ENCODE assay signal across 25 cellular contexts in genomic region chr18:32138332-32138731, GRCh38. TPM values are rescaled to one million over a fixed set of nuclear protein-coding genes. Genes with fewer than 3 reads are reported as not detected.
DNase-seq lines count a peak whose midpoint lies in the region; ATAC-seq, FAIRE-seq and TF ChIP-seq lines count a peak whose summit lies in the region.
"Had no signal": no experiment of that assay in that cellular context is flagged by ENCODE, and none has a peak within 500 bp of the region (broad histone marks: within the 10 kb centered on the region; RNA-seq: fewer than 3 reads in every experiment).

No MANE protein-coding gene starts in this region.

- TF ChIP-seq POLR2A in HepG2 (IDR thresholded peaks at IDR 0.05; ENCODE audit: insufficient read depth in 1 of 2, low read depth in 2 of 2, low read length in 2 of 2) (no peak), right lobe of liver (IDR thresholded peaks at IDR 0.05) (no peak)

- BruUV-seq in HepG2 (replicated peaks; lab: Mats Ljungman, UMichigan) = no TSS peak

- CTCF ChIA-PET in HepG2 (lab: Yijun Ruan, JAX; ENCODE audit: low intra/inter-chr PET ratio, low total read pairs) (no interaction called here), T-cell (lab: Charles Lee) (no interaction called here)

- no peak for TF ChIP-seq RAD21 in HepG2 (CRISPR knock-in tag; IDR thresholded peaks at IDR 0.05)

- H3K36me3 ChIP-seq in HepG2 (replicated peaks in 1 of 2; ENCODE audit: control insufficient read depth in 1 of 2, insufficient read depth in 2 of 2, low read length in 2 of 2) (no peaks in the 10 kb centered on the region), right lobe of liver (no peaks in the 10 kb centered on the region), GM23338 (ENCODE audit: insufficient read depth) (no peaks in the 10 kb centered on the region)
- H3K36me3 ChIP-seq: WERI-Rb-1 had no signal

- peaks cover 3% of the 10 kb centered on the region for H3K36me3 Mint-ChIP-seq in T-cell
- peaks cover 16% of the 10 kb centered on the region for H3K36me3 Mint-ChIP-seq in activated naive CD8-positive, alpha-beta T cell treated with anti-CD3 and anti-CD28 coated beads, Interleukin-2, amount 10 ng/mL, durations not matched to agents 7 days and 5 days
- H3K36me3 Mint-ChIP-seq in GM23338 (ENCODE audit: low read depth) = no peaks in the 10 kb centered on the region; the same call in 2 of the 3 replicates
- H3K36me3 Mint-ChIP-seq: memory B cell had no signal

- no peaks in the 10 kb centered on the region for H3K79me2 ChIP-seq in HepG2 (ENCODE audit: insufficient read depth, low read length)
- H3K79me2 ChIP-seq in GM23338 (replicated peaks; ENCODE audit: insufficient read depth) = no peaks in the 10 kb centered on the region

- H3F3A ChIP-seq in GM23338 (replicated peaks; ENCODE audit: low read depth) = no peaks in the 10 kb centered on the region

- H3K9me3 Mint-ChIP-seq in T-cell (no peaks in the 10 kb centered on the region), GM23338 (peaks cover 4% of the 10 kb centered on the region; the same call in 2 of the 3 replicates)
- no peaks in the 10 kb centered on the region for H3K9me3 Mint-ChIP-seq in activated naive CD8-positive, alpha-beta T cell treated with anti-CD3 and anti-CD28 coated beads, Interleukin-2, amount 10 ng/mL, durations not matched to agents 7 days and 5 days
- H3K9me3 Mint-ChIP-seq in stimulated activated naive CD8-positive, alpha-beta T cell treated with anti-CD3 and anti-CD28 coated beads, Interleukin-15, amount 100 ng/mL, for 72 hours = no peaks in the 10 kb centered on the region
- H3K9me3 Mint-ChIP-seq: dendritic cell treated with granulocyte-macrophage colony-stimulating factor and Interleukin-4, amounts not matched to agents 40 ng/mL and 50 ng/mL, for 4 days; memory B cell had no signal

- WGBS in HepG2 (ENCODE audit: low lambda C conversion rate) = 100% methylated on average over 1 of the region's 1 CpG
- 29% methylated on average over 1 of the region's 1 CpG for WGBS in right lobe of liver (ENCODE audit: insufficient coverage, low coverage, low lambda C conversion rate, missing lambda C conversion rate)

- no peak overlapping the region for H3K9ac ChIP-seq in HepG2 (ENCODE audit: insufficient read depth, low read depth, low read length)

- H2AFZ ChIP-seq in HepG2 (ENCODE audit: low read length) = no peak overlapping the region
- no peak overlapping the region for H2AFZ ChIP-seq in GM23338

- H3K4me2 ChIP-seq in HepG2 (ENCODE audit: low read depth, low read length) (no peak overlapping the region), GM23338 (no peak overlapping the region)
- H3K4me2 ChIP-seq: smooth muscle cell had no signal

- FAIRE-seq in HepG2 (lab: Jason Lieb, UNC) = no peak
- FAIRE-seq: endometrium, HTR-8/SVneo had no signal

- no peaks in the 10 kb centered on the region for H3K9me3 ChIP-seq in HepG2 (ENCODE audit: low read length)
- H3K9me3 ChIP-seq in right lobe of liver = no peaks in the 10 kb centered on the region

- H3K27me3 ChIP-seq in HepG2 (ENCODE audit: control insufficient read depth in 1 of 2, insufficient read depth in 2 of 2, low read length in 2 of 2) (no peaks in the 10 kb centered on the region), right lobe of liver (no peaks in the 10 kb centered on the region), GM23338 (ENCODE audit: insufficient read depth) (no peaks in the 10 kb centered on the region)

- H3K9me2 ChIP-seq in GM23338 (ENCODE audit: insufficient read depth) = no peaks in the 10 kb centered on the region

- ATAC-seq in HepG2 (peak; percentile 24; the same call in 1 of the 3 replicates), right lobe of liver (no peak), T-cell (replicated peaks in 1 of 4) (peak in 3 of 4 experiments; percentile 38 to 47 (median 42)), GM23338 (no peak)
- peak; percentile 92 for ATAC-seq in activated naive CD8-positive, alpha-beta T cell treated with anti-CD3 and anti-CD28 coated beads, Interleukin-2, amount 10 ng/mL, durations not matched to agents 7 days and 5 days (ENCODE audit: low read depth)
- peak; percentile 65 for ATAC-seq in stimulated activated naive CD8-positive, alpha-beta T cell treated with anti-CD3 and anti-CD28 coated beads, Interleukin-15, amount 100 ng/mL, for 72 hours
- ATAC-seq: left colon; Panc1; stimulated activated naive B cell treated with anti-CD40 and anti-IgM and Interleukin-4, amounts not matched to agents 10 μg/mL and 1 μg/mL and 100 μg/mL, for 72 hours had no signal

- peak overlapping the region; percentile 15 to 85 for H3K27ac Mint-ChIP-seq in T-cell
- H3K27ac Mint-ChIP-seq in activated naive CD8-positive, alpha-beta T cell treated with anti-CD3 and anti-CD28 coated beads, Interleukin-2, amount 10 ng/mL, durations not matched to agents 7 days and 5 days = peak overlapping the region; percentile 57
- H3K27ac Mint-ChIP-seq in stimulated activated naive CD8-positive, alpha-beta T cell treated with anti-CD3 and anti-CD28 coated beads, Interleukin-15, amount 100 ng/mL, for 72 hours = no peak overlapping the region
- no peak overlapping the region for H3K27ac Mint-ChIP-seq in GM23338
- H3K27ac Mint-ChIP-seq: CD14-positive monocyte; dendritic cell treated with granulocyte-macrophage colony-stimulating factor and Interleukin-4, amounts not matched to agents 40 ng/mL and 50 ng/mL, for 4 days; memory B cell; stimulated activated naive B cell treated with anti-CD40 and anti-IgM and Interleukin-4, amounts not matched to agents 10 μg/mL and 1 μg/mL and 100 μg/mL, for 72 hours had no signal

- H3K4me3 ChIP-seq in HepG2 (replicated peaks in 1 of 3; ENCODE audit: insufficient read depth in 1 of 3, low read depth in 2 of 3, low read length in 3 of 3) (no peak overlapping the region), right lobe of liver (no peak overlapping the region), GM23338 (no peak overlapping the region)
- H3K4me3 ChIP-seq: smooth muscle cell had no signal

- H3K4me3 Mint-ChIP-seq in T-cell = no peak overlapping the region
- no peak overlapping the region for H3K4me3 Mint-ChIP-seq in activated naive CD8-positive, alpha-beta T cell treated with anti-CD3 and anti-CD28 coated beads, Interleukin-2, amount 10 ng/mL, durations not matched to agents 7 days and 5 days
- H3K4me3 Mint-ChIP-seq in stimulated activated naive CD8-positive, alpha-beta T cell treated with anti-CD3 and anti-CD28 coated beads, Interleukin-15, amount 100 ng/mL, for 72 hours = no peak overlapping the region
- no peak overlapping the region for H3K4me3 Mint-ChIP-seq in GM23338
- H3K4me3 Mint-ChIP-seq: CD14-positive monocyte; dendritic cell treated with granulocyte-macrophage colony-stimulating factor and Interleukin-4, amounts not matched to agents 40 ng/mL and 50 ng/mL, for 4 days; memory B cell; stimulated activated naive B cell treated with anti-CD40 and anti-IgM and Interleukin-4, amounts not matched to agents 10 μg/mL and 1 μg/mL and 100 μg/mL, for 72 hours had no signal

- H3K4me1 ChIP-seq in HepG2 (ENCODE audit: insufficient read depth, low read length) = no peaks in the 10 kb centered on the region
- no peaks in the 10 kb centered on the region for H3K4me1 ChIP-seq in right lobe of liver
- H3K4me1 ChIP-seq in GM23338 (ENCODE audit: insufficient read depth) = no peaks in the 10 kb centered on the region

- TF ChIP-seq EP300 in HepG2 (IDR thresholded peaks at IDR 0.05; ENCODE audit: low read depth in 2 of 2, low read length in 2 of 2) = no peak
- no peak for TF ChIP-seq EP300 in HepG2 (CRISPR knock-in tag; IDR thresholded peaks at IDR 0.05; ENCODE audit: borderline replicate concordance)

- DNase-seq in HepG2 (ENCODE audit: low spot score) (no peak), right lobe of liver (no peak), T-cell (peak in 3 of 34 experiments; percentile 7 to 16 (median 9)), occipital lobe (lab: John Stamatoyannopoulos, UW) (no peak), GM23338 (ENCODE audit: low spot score) (no peak), globus pallidus (ENCODE audit: low spot score) (no peak)
- DNase-seq in activated naive CD8-positive, alpha-beta T cell treated with anti-CD3 and anti-CD28 coated beads, Interleukin-2, amount 10 ng/mL, durations not matched to agents 7 days and 5 days = no peak
- no peak for DNase-seq in stimulated activated naive CD8-positive, alpha-beta T cell treated with anti-CD3 and anti-CD28 coated beads, Interleukin-15, amount 100 ng/mL, for 72 hours
- DNase-seq: DMS53; left colon; NCI-H1092 treated with DMSO at 0.1 percent for 48 hours; NCI-H2029 treated with DMSO at 0.1 percent for 48 hours; NCI-H446; stimulated activated naive B cell treated with anti-CD40 and anti-IgM and Interleukin-4, amounts not matched to agents 10 μg/mL and 1 μg/mL and 100 μg/mL, for 72 hours; WERI-Rb-1 had no signal

- POLR2A ChIA-PET in HepG2 (lab: Yijun Ruan, JAX) = no interaction called here
- POLR2A ChIA-PET in T-cell (lab: Charles Lee) = interaction anchor here in 1 of 2 donors (0.5 to 0.6 kb wide), 2 partner anchors 15 to 28 kb away, joined by 3 read pairs; no protein-coding TSS in a partner anchor
- POLR2A ChIA-PET in activated naive CD8-positive, alpha-beta T cell treated with anti-CD3 and anti-CD28 coated beads, Interleukin-2, amount 10 ng/mL, durations not matched to agents 7 days and 5 days (lab: Charles Lee) = no interaction called here

- H3K4me1 Mint-ChIP-seq in T-cell = peaks cover 7 to 8% (median 7%) of the 10 kb centered on the region in 3 donors
- H3K4me1 Mint-ChIP-seq in activated naive CD8-positive, alpha-beta T cell treated with anti-CD3 and anti-CD28 coated beads, Interleukin-2, amount 10 ng/mL, durations not matched to agents 7 days and 5 days = peaks cover 7% of the 10 kb centered on the region
- peaks cover 8% of the 10 kb centered on the region for H3K4me1 Mint-ChIP-seq in stimulated activated naive CD8-positive, alpha-beta T cell treated with anti-CD3 and anti-CD28 coated beads, Interleukin-15, amount 100 ng/mL, for 72 hours
- no peaks in the 10 kb centered on the region; the same call in 2 of the 3 replicates for H3K4me1 Mint-ChIP-seq in GM23338
- H3K4me1 Mint-ChIP-seq: CD14-positive monocyte; memory B cell; stimulated activated naive B cell treated with anti-CD40 and anti-IgM and Interleukin-4, amounts not matched to agents 10 μg/mL and 1 μg/mL and 100 μg/mL, for 72 hours had no signal

- no peak for TF ChIP-seq CTCF in HepG2 (CRISPR knock-in tag; IDR thresholded peaks at IDR 0.05)
- TF ChIP-seq CTCF in right lobe of liver (IDR thresholded peaks at IDR 0.05) = no peak
- TF ChIP-seq CTCF in GM23338 (conservative IDR thresholded peaks at IDR 0.05; ENCODE audit: low read depth in 2 of 2) = no peak

- H3K27ac ChIP-seq in HepG2 (ENCODE audit: extremely low read length, insufficient read depth, low read length) (no peak overlapping the region), right lobe of liver (no peak overlapping the region), GM23338 (ENCODE audit: low read depth) (no peak overlapping the region)
- H3K27ac ChIP-seq: WERI-Rb-1 had no signal

- H3K27me3 Mint-ChIP-seq in T-cell (no peaks in the 10 kb centered on the region), GM23338 (ENCODE audit: insufficient read depth, low read depth, poor library complexity) (peaks cover 2% of the 10 kb centered on the region)
- peaks cover under 1% of the 10 kb centered on the region for H3K27me3 Mint-ChIP-seq in activated naive CD8-positive, alpha-beta T cell treated with anti-CD3 and anti-CD28 coated beads, Interleukin-2, amount 10 ng/mL, durations not matched to agents 7 days and 5 days
- no peaks in the 10 kb centered on the region for H3K27me3 Mint-ChIP-seq in stimulated activated naive CD8-positive, alpha-beta T cell treated with anti-CD3 and anti-CD28 coated beads, Interleukin-15, amount 100 ng/mL, for 72 hours
- H3K27me3 Mint-ChIP-seq: dendritic cell treated with granulocyte-macrophage colony-stimulating factor and Interleukin-4, amounts not matched to agents 40 ng/mL and 50 ng/mL, for 4 days; memory B cell; stimulated activated naive B cell treated with anti-CD40 and anti-IgM and Interleukin-4, amounts not matched to agents 10 μg/mL and 1 μg/mL and 100 μg/mL, for 72 hours had no signal

- intact Hi-C loops in HepG2 (cut with micrococcal nuclease; ENCODE audit: unreplicated experiment) = no loop called here
- intact Hi-C loops in right lobe of liver (cut with DNase I) = no loop called here

- H4K20me1 ChIP-seq in HepG2 (ENCODE audit: insufficient read depth, low read length) (no peaks in the 10 kb centered on the region), GM23338 (replicated peaks; ENCODE audit: insufficient read depth) (no peaks in the 10 kb centered on the region)

- in situ Hi-C loops in HepG2 (cut with HindIII; ENCODE audit: extremely low pct_ligation_motif_present, low pct_unique_long_range_greater_than_20kb) = no loop called here

RNA-seq across cellular contexts. Expression of gene RNF138, which starts 46.7 kb away (rescaled TPM):
- total RNA-seq in HepG2 (2016; rRNA removed; fragmentation: Illumina TruSeq; extraction: Trizol) (33.6 and 44.8 TPM in 2 replicates), right lobe of liver (10 to 100 TPM in 5 of 6 experiments, 1 to 10 TPM in 1; 9.3 to 17.5 (median 12.7) TPM), T-cell (100 to 1,000 TPM in 1 of 5 donors, 10 to 100 TPM in 4; 61.3 to 103 (median 67.5) TPM), occipital lobe (79.5 TPM)
- total RNA-seq in HepG2 (2016; cell fraction: cytosol; rRNA removed; fragmentation: Illumina TruSeq; extraction: Trizol; ENCODE audit: low read depth) = 26.6 and 29.1 TPM in 2 replicates
- total RNA-seq in HepG2 (2016; cell fraction: insoluble cytoplasmic fraction; rRNA removed; fragmentation: Illumina TruSeq; extraction: Trizol) = 38.1 and 50.2 TPM in 2 replicates
- total RNA-seq in HepG2 (2016; cell fraction: membrane; rRNA removed; fragmentation: Illumina TruSeq; extraction: Trizol) = 35.2 and 40.9 TPM in 2 replicates
- 14.5 and 18.4 TPM in 2 replicates for total RNA-seq in HepG2 (2016; cell fraction: nucleus; rRNA removed; fragmentation: Illumina TruSeq; extraction: Trizol)
- polyA plus RNA-seq in HepG2 (2011; rRNA removed) (11.0 and 14.6 TPM in 2 replicates), GM23338 (2016; fragmentation: Nextera tagmentation; extraction: Ambion mirVana) (48.9 and 58.0 TPM in 2 replicates)
- polyA plus RNA-seq in HepG2 (2011; cell fraction: cytosol; rRNA removed) = 11.9 and 14.5 TPM in 2 replicates
- polyA plus RNA-seq in HepG2 (2011; cell fraction: nucleus; rRNA removed) = 8.4 and 10.3 TPM in 2 replicates
- 15.0 and 21.5 TPM in 2 replicates for polyA plus RNA-seq in HepG2 (2012)
- 8.5 and 9.4 TPM in 2 replicates for polyA plus RNA-seq in HepG2 (2016; cell fraction: cytosol; fragmentation: Illumina TruSeq; extraction: Trizol; ENCODE audit: low read depth)
- 38.7 and 40.4 TPM in 2 replicates for polyA plus RNA-seq in HepG2 (2016; cell fraction: insoluble cytoplasmic fraction; fragmentation: Illumina TruSeq; extraction: Trizol; ENCODE audit: low read depth)
- 14.3 and 18.4 TPM in 2 replicates for polyA plus RNA-seq in HepG2 (2016; cell fraction: membrane; fragmentation: Illumina TruSeq; extraction: Trizol; ENCODE audit: low read depth)
- 20.7 and 21.5 TPM in 2 replicates for polyA plus RNA-seq in HepG2 (2016; cell fraction: nucleus; fragmentation: Illumina TruSeq; extraction: Trizol; ENCODE audit: insufficient read depth, low read depth)
- polyA minus RNA-seq in HepG2 (2011; rRNA and poly(A)+ RNA removed; ENCODE audit: low replicate concordance) = 40.1 and 42.9 TPM in 2 replicates
- polyA minus RNA-seq in HepG2 (2011; cell fraction: cytosol; rRNA and poly(A)+ RNA removed) = 30.0 and 36.7 TPM in 2 replicates
- polyA minus RNA-seq in HepG2 (2011; cell fraction: nucleus; rRNA and poly(A)+ RNA removed) = 16.7 and 21.9 TPM in 2 replicates
- 10 to 100 TPM; 83.6 to 86.7 TPM for total RNA-seq in activated naive CD8-positive, alpha-beta T cell treated with anti-CD3 and anti-CD28 coated beads, Interleukin-2, amount 10 ng/mL, durations not matched to agents 7 days and 5 days
- total RNA-seq in GM23338 (2014; rRNA removed; shearing (Covaris generic)) = 89.6 and 134 TPM in 2 replicates

RNA-seq across cellular contexts. Expression of gene MEP1B, which starts 51.5 kb away (rescaled TPM):
- total RNA-seq in HepG2 (2016; rRNA removed; fragmentation: Illumina TruSeq; extraction: Trizol) (not detected in 2 replicates), right lobe of liver (1 to 10 TPM in 1 of 6 experiments, under 1 TPM in 3, not detected in 2; 0.56 to 1.7 (median 0.66) TPM), T-cell (under 1 TPM in 1 of 5 donors, not detected in 4; 0.18 TPM), occipital lobe (0.78 TPM)
- total RNA-seq in HepG2 (2016; cell fraction: cytosol; rRNA removed; fragmentation: Illumina TruSeq; extraction: Trizol; ENCODE audit: low read depth) = not detected in 2 replicates
- total RNA-seq in HepG2 (2016; cell fraction: insoluble cytoplasmic fraction; rRNA removed; fragmentation: Illumina TruSeq; extraction: Trizol) = not detected in 2 replicates
- total RNA-seq in HepG2 (2016; cell fraction: membrane; rRNA removed; fragmentation: Illumina TruSeq; extraction: Trizol) = not detected in 2 replicates
- not detected in 2 replicates for total RNA-seq in HepG2 (2016; cell fraction: nucleus; rRNA removed; fragmentation: Illumina TruSeq; extraction: Trizol)
- polyA plus RNA-seq in HepG2 (2011; rRNA removed) (not detected in 2 replicates), GM23338 (2016; fragmentation: Nextera tagmentation; extraction: Ambion mirVana) (not detected in 2 replicates)
- not detected in 2 replicates for polyA plus RNA-seq in HepG2 (2011; cell fraction: cytosol; rRNA removed)
- not detected in 2 replicates for polyA plus RNA-seq in HepG2 (2011; cell fraction: nucleus; rRNA removed)
- not detected in 2 replicates for polyA plus RNA-seq in HepG2 (2012)
- polyA plus RNA-seq in HepG2 (2016; cell fraction: cytosol; fragmentation: Illumina TruSeq; extraction: Trizol; ENCODE audit: low read depth) = not detected in 2 replicates
- not detected in 2 replicates for polyA plus RNA-seq in HepG2 (2016; cell fraction: insoluble cytoplasmic fraction; fragmentation: Illumina TruSeq; extraction: Trizol; ENCODE audit: low read depth)
- polyA plus RNA-seq in HepG2 (2016; cell fraction: membrane; fragmentation: Illumina TruSeq; extraction: Trizol; ENCODE audit: low read depth) = not detected in 2 replicates
- not detected in 2 replicates for polyA plus RNA-seq in HepG2 (2016; cell fraction: nucleus; fragmentation: Illumina TruSeq; extraction: Trizol; ENCODE audit: insufficient read depth, low read depth)
- not detected in 2 replicates for polyA minus RNA-seq in HepG2 (2011; rRNA and poly(A)+ RNA removed; ENCODE audit: low replicate concordance)
- polyA minus RNA-seq in HepG2 (2011; cell fraction: cytosol; rRNA and poly(A)+ RNA removed) = not detected in 2 replicates
- not detected in 2 replicates for polyA minus RNA-seq in HepG2 (2011; cell fraction: nucleus; rRNA and poly(A)+ RNA removed)
- not detected for total RNA-seq in activated naive CD8-positive, alpha-beta T cell treated with anti-CD3 and anti-CD28 coated beads, Interleukin-2, amount 10 ng/mL, durations not matched to agents 7 days and 5 days
- not detected in 2 replicates for total RNA-seq in GM23338 (2014; rRNA removed; shearing (Covaris generic))
- total RNA-seq: activated CD8-positive, alpha-beta memory T cell treated with anti-CD3 and anti-CD28 coated beads for 36 hours; osteoblast; renal cortical epithelial cell; smooth muscle cell had no signal
- polyA plus RNA-seq: CD14-positive monocyte, smooth muscle cell had no signal

Comparison
In these comparisons a context has a peak if more than half of its experiments do, and no peak if none do; other contexts are left out.
1. ATAC-seq: peak in HepG2 (single experiment), T-cell (3 of 4), activated naive CD8-positive, alpha-beta T cell treated with anti-CD3 and anti-CD28 coated beads, Interleukin-2, amount 10 ng/mL, durations not matched to agents 7 days and 5 days (single experiment) and stimulated activated naive CD8-positive, alpha-beta T cell treated with anti-CD3 and anti-CD28 coated beads, Interleukin-15, amount 100 ng/mL, for 72 hours (single experiment); none in right lobe of liver (0 of 4) and GM23338 (single experiment).
2. H3K27ac Mint-ChIP-seq: peak in T-cell (2 of 2) and activated naive CD8-positive, alpha-beta T cell treated with anti-CD3 and anti-CD28 coated beads, Interleukin-2, amount 10 ng/mL, durations not matched to agents 7 days and 5 days (single experiment); none in stimulated activated naive CD8-positive, alpha-beta T cell treated with anti-CD3 and anti-CD28 coated beads, Interleukin-15, amount 100 ng/mL, for 72 hours (0 of 2) and GM23338 (single experiment).